Comparison of ENCODE assay signal across 9 cellular contexts in genomic region chr14:68523994-68524725, GRCh38.
DNase-seq lines count a peak whose midpoint lies in the region; ATAC-seq and TF ChIP-seq lines count a peak whose summit lies in the region.
"Had no signal": no experiment of that assay in that cellular context is flagged by ENCODE, and none has a peak within 500 bp of the region (broad histone marks: within the 10 kb centered on the region; RNA-seq: fewer than 3 reads in every experiment).

No MANE protein-coding gene starts in this region.

- H3K14ac ChIP-seq in trophoblast cell (ENCODE audit: low read length): no peak overlapping the region

- H3K4me1 ChIP-seq in ascending aorta (peaks cover 21 to 57% of the 10 kb centered on the region in 2 donors), trophoblast cell (ENCODE audit: control insufficient read depth in 1 of 2, insufficient read depth in 2 of 2, low read length in 2 of 2) (peaks cover 26 to 32% of the 10 kb centered on the region in 2 experiments)

- no peak overlapping the region for H3K23ac ChIP-seq in trophoblast cell (ENCODE audit: low read length)

- DNase-seq in AG09309 (ENCODE audit: low read depth): no peak
- no peak for DNase-seq in ascending aorta (ENCODE audit: low spot score in 2 of 2)
- no peak for DNase-seq in left cardiac atrium
- peak; percentile 55 to 67 for DNase-seq in trophoblast cell
- DNase-seq in NCI-H226: no peak
- DNase-seq: kidney glomerular epithelial cell had no signal

- no peak overlapping the region for H4K8ac ChIP-seq in trophoblast cell (ENCODE audit: low read depth, low read length)

- H3K9ac ChIP-seq in trophoblast cell (ENCODE audit: low read length): no peak overlapping the region

- H3K4me2 ChIP-seq in trophoblast cell (ENCODE audit: low read length): no peak overlapping the region

- H4K91ac ChIP-seq in trophoblast cell (ENCODE audit: low read depth, low read length): no peak overlapping the region

- H3K4me3 ChIP-seq in AG09309 (ENCODE audit: control insufficient read depth, low read depth, low read length) (no peak overlapping the region), ascending aorta (no peak overlapping the region), trophoblast cell (ENCODE audit: low read depth, low read length) (no peak overlapping the region)

- peaks cover 7% of the 10 kb centered on the region for H3K79me2 ChIP-seq in trophoblast cell (ENCODE audit: control insufficient read depth, insufficient read depth, low read length, poor library complexity)

- no peak overlapping the region for H2AFZ ChIP-seq in trophoblast cell (ENCODE audit: insufficient read depth, low read length, poor library complexity)

- no peak overlapping the region for H2AK5ac ChIP-seq in trophoblast cell (ENCODE audit: low read length)

- ATAC-seq in left cardiac atrium (peak; percentile 34 to 35), HG03108 (IDR thresholded peaks at IDR 0.05; ENCODE audit: unreplicated experiment) (no peak), GM18858 (IDR thresholded peaks at IDR 0.05; ENCODE audit: unreplicated experiment) (no peak), HG03095 (IDR thresholded peaks at IDR 0.05; ENCODE audit: unreplicated experiment) (no peak)

- H3K27ac ChIP-seq in ascending aorta (peak overlapping the region; percentile 77 to 78), trophoblast cell (ENCODE audit: low read depth, low read length) (no peak overlapping the region)

- H3K27me3 ChIP-seq in ascending aorta (no peaks in the 10 kb centered on the region), trophoblast cell (ENCODE audit: insufficient read depth, low read length) (no peaks in the 10 kb centered on the region)

- no peak overlapping the region for H3K4ac ChIP-seq in trophoblast cell (ENCODE audit: low read depth, low read length)

- H3K79me1 ChIP-seq in trophoblast cell (ENCODE audit: low read length): peaks cover 34% of the 10 kb centered on the region

- H3K9me3 ChIP-seq in ascending aorta (peaks cover 0 to under 1% of the 10 kb centered on the region in 2 donors), trophoblast cell (ENCODE audit: insufficient read depth, low read depth, low read length) (no peaks in the 10 kb centered on the region)

- no peak overlapping the region for H3K18ac ChIP-seq in trophoblast cell (ENCODE audit: low read length)

- no peak overlapping the region for H2BK120ac ChIP-seq in trophoblast cell (ENCODE audit: insufficient read depth, low read length, poor library complexity)

- peak; percentile 47 for TF ChIP-seq CTCF in AG09309 (IDR thresholded peaks at IDR 0.05; ENCODE audit: control insufficient read depth, insufficient read depth, low read depth, low read length, missing control alignments)
- peak in 2 of 3 experiments; percentile 55 to 61 for TF ChIP-seq CTCF in ascending aorta (IDR thresholded peaks at IDR 0.05)

- peak overlapping the region; percentile 38 for H2BK12ac ChIP-seq in trophoblast cell (ENCODE audit: low read length)

- H2BK5ac ChIP-seq in trophoblast cell (ENCODE audit: low read depth, low read length, poor library complexity): no peak overlapping the region

- no peak overlapping the region for H4K12ac ChIP-seq in trophoblast cell (ENCODE audit: low read depth, low read length)

- WGBS in trophoblast cell (ENCODE audit: extremely low coverage, insufficient coverage, insufficient read length): no CpG with 5 or more reads among the region's 12 CpGs

- H3K36me3 ChIP-seq in ascending aorta: no peaks in the 10 kb centered on the region
- H3K36me3 ChIP-seq in trophoblast cell (ENCODE audit: control insufficient read depth in 1 of 2, insufficient read depth in 2 of 2, low read length in 2 of 2): peaks cover under 1 to 4% of the 10 kb centered on the region in 2 experiments

- intact Hi-C loops in ascending aorta (cut with DNase I) (loop anchor here (2.0 to 5.0 kb wide), 3 partner anchors 263 to 582 kb away; no protein-coding TSS in a partner anchor), left cardiac atrium (cut with DNase I) (no loop called here)

Comparison
In these comparisons a context has a peak if more than half of its experiments do, and no peak if none do; other contexts are left out.
1. DNase-seq: peak in trophoblast cell (2 of 2); none in AG09309 (single experiment), ascending aorta (0 of 2), left cardiac atrium (single experiment) and NCI-H226 (single experiment).
2. ATAC-seq: peak in left cardiac atrium (2 of 2); none in HG03108 (single experiment), GM18858 (single experiment) and HG03095 (single experiment).